Comparison of ENCODE assay signal across 11 cellular contexts in the genomic region with DNA sequence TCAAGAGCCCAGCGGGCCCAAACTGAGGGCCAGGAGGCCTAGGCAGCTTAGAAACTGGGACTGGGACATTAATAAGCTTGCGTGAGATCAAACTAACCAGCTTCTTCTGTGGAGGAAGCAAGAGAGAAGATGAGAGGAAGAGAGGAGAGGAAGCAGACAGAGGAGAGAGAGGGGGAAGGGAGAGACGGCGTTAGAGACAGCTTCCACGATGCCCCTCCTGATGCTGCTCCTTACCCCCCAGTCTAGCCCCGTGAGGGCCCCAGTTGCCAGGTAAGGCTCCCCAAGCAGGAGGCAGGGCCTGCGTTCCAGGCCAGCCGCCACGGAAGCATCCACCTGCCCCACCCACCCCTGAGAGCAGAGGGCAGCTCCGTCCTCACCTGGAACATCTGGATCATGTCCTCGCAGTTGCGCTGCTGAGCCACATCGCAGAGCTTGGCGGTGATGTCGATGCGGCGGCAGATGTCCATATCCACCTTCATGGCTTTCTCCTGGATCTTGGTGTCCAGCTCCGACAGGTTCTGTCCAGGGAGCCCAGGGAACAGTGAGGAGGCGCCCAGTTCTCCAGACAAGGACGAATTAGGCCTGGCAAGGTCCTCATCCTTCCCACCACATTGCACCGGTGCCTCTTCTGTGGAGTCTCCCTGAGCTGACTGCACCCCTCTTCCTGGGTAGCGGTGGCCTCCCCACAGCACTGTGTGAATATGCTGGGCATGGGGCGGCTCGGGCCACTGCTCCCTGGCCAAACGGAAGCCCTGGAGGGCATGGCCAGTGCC. TPM values are rescaled to one million over a fixed set of nuclear protein-coding genes. Genes with fewer than 3 reads are reported as not detected.
A peak's percentile ranks its signal among the peaks of the same experiment; 100 is the strongest.
DNase-seq lines count a peak whose midpoint lies in the region; ATAC-seq and TF ChIP-seq lines count a peak whose summit lies in the region.
"Had no signal": no experiment of that assay in that cellular context is flagged by ENCODE, and none has a peak within 500 bp of the region (broad histone marks: within the 10 kb centered on the region; RNA-seq: fewer than 3 reads in every experiment).

No MANE protein-coding gene starts in this region.

- DNase-seq in SK-N-SH (no peak), left cardiac atrium (peak; percentile 20), NCI-H2081 treated with DMSO at 0.1 percent for 48 hours (lab: John Stamatoyannopoulos, UW) (no peak), DMS 273 (lab: John Stamatoyannopoulos, UW; ENCODE audit: unreplicated experiment) (no peak)
- DNase-seq: 8988T; activated CD4-positive, alpha-beta memory T cell treated with anti-CD3 and anti-CD28 coated beads, Interleukin-2, amount 10 ng/mL, durations not matched to agents 7 days and 5 days; hippocampal formation; NCI-H1694 treated with DMSO at 0.1 percent for 48 hours; RPMI8226 had no signal

- H3K9me3 ChIP-seq in SK-N-SH, result no peaks in the 10 kb centered on the region
- no peaks in the 10 kb centered on the region for H3K9me3 ChIP-seq in thymus (ENCODE audit: control insufficient read depth)

- H3K27ac ChIP-seq in SK-N-SH (ENCODE audit: low read depth in 2 of 2, low read length in 1 of 2), result peak overlapping the region; percentile 18 to 93; a peak in 3 of 4 replicates
- peak overlapping the region; percentile 12 for H3K27ac ChIP-seq in thymus (ENCODE audit: low read depth)

- H3K27me3 ChIP-seq in SK-N-SH (ENCODE audit: insufficient read depth) (no peaks in the 10 kb centered on the region), thymus (ENCODE audit: control insufficient read depth, insufficient read depth) (no peaks in the 10 kb centered on the region)

- ATAC-seq in SK-N-SH treated with all-trans-retinoic acid at 6 μM for 48 hours, result no peak
- no peak for ATAC-seq in left cardiac atrium

- intact Hi-C loops in left cardiac atrium (cut with DNase I), result no loop called here

- POLR2A ChIA-PET in SK-N-SH (lab: Yijun Ruan, JAX), result interaction anchor here (4.3 to 6.1 kb wide), 2 partner anchors 12 to 15 kb away, joined by 21 to 73 read pairs; a partner anchor contains a TSS

- CTCF ChIA-PET in SK-N-SH (lab: Yijun Ruan, JAX), result interaction anchor here (1.1 to 14.7 kb wide), 4 partner anchors 9 to 15 kb away, joined by 3 to 228 read pairs (median 36); a partner anchor contains a TSS

- H3K4me1 ChIP-seq in SK-N-SH (ENCODE audit: control insufficient read depth in 1 of 2, insufficient read depth in 2 of 2, low read depth in 1 of 2, low read length in 1 of 2), result peaks cover 31 to 65% of the 10 kb centered on the region in 2 experiments
- H3K4me1 ChIP-seq in thymus (ENCODE audit: control insufficient read depth, insufficient read depth, low read length), result peaks cover 9% of the 10 kb centered on the region

- peaks cover 88% of the 10 kb centered on the region for H3K79me2 ChIP-seq in SK-N-SH (ENCODE audit: insufficient read depth)

- TF ChIP-seq EP300 in SK-N-SH (IDR thresholded peaks at IDR 0.05; ENCODE audit: borderline replicate concordance in 1 of 2, low read depth in 1 of 2, low read length in 1 of 2), result no peak

- TF ChIP-seq CTCF in SK-N-SH (IDR thresholded peaks at IDR 0.05), result no peak

- H4K20me1 ChIP-seq in SK-N-SH (ENCODE audit: insufficient read depth), result peaks cover 9% of the 10 kb centered on the region; the same call in 1 of the 2 replicates

- no peak for TF ChIP-seq RAD21 in SK-N-SH (IDR thresholded peaks at IDR 0.05; ENCODE audit: low read length)

- H3F3A ChIP-seq in SK-N-SH (replicated peaks; ENCODE audit: insufficient read depth), result peaks cover 57% of the 10 kb centered on the region

- H3K36me3 ChIP-seq in SK-N-SH (replicated peaks in 1 of 2; ENCODE audit: control insufficient read depth in 1 of 2, insufficient read depth in 2 of 2, low read length in 1 of 2) (peaks cover 12 to 26% of the 10 kb centered on the region in 2 experiments), thymus (ENCODE audit: control insufficient read depth, insufficient read depth) (peaks cover 64% of the 10 kb centered on the region)

- H3K4me2 ChIP-seq in SK-N-SH, result peak overlapping the region; percentile 91

- WGBS in SK-N-SH (ENCODE audit: low lambda C conversion rate), result 87% methylated on average over 20 of the region's 25 CpGs
- 97% methylated on average over 25 of the region's 25 CpGs for WGBS in thymus

- H3K4me3 ChIP-seq in SK-N-SH (ENCODE audit: low read depth in 2 of 2, low read length in 1 of 2) (no peak overlapping the region), thymus (ENCODE audit: low read length) (no peak overlapping the region)

- H2AFZ ChIP-seq in SK-N-SH (ENCODE audit: low read depth), result no peak overlapping the region

- H3K9me2 ChIP-seq in SK-N-SH, result no peaks in the 10 kb centered on the region

- H3K9ac ChIP-seq in SK-N-SH, result peak overlapping the region; percentile 59

TF ChIP-seq in SK-N-SH, 30 proteins besides CTCF, POLR2A, EP300 and RAD21 (continues in another document):
- TF ChIP-seq FOXJ3 (CRISPR knock-in tag; IDR thresholded peaks at IDR 0.05), result no peak
- no peak for TF ChIP-seq YY1 (IDR thresholded peaks at IDR 0.05; ENCODE audit: low read depth)
- no peak for TF ChIP-seq FOXM1 (IDR thresholded peaks at IDR 0.05; ENCODE audit: low read depth)
- TF ChIP-seq RCOR1 (IDR thresholded peaks at IDR 0.05; ENCODE audit: low read length), result no peak
- no peak for TF ChIP-seq CHD2 (IDR thresholded peaks at IDR 0.05; ENCODE audit: low read length, partially characterized antibody)
- TF ChIP-seq, protein P1, sequence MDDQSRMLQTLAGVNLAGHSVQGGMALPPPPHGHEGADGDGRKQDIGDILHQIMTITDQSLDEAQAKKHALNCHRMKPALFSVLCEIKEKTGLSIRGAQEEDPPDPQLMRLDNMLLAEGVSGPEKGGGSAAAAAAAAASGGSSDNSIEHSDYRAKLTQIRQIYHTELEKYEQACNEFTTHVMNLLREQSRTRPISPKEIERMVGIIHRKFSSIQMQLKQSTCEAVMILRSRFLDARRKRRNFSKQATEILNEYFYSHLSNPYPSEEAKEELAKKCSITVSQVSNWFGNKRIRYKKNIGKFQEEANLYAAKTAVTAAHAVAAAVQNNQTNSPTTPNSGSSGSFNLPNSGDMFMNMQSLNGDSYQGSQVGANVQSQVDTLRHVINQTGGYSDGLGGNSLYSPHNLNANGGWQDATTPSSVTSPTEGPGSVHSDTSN (IDR thresholded peaks at IDR 0.05), result no peak
- no peak for TF ChIP-seq MEF2A (IDR thresholded peaks at IDR 0.05; ENCODE audit: borderline replicate concordance, low read depth)
- TF ChIP-seq SIN3A (IDR thresholded peaks at IDR 0.05; ENCODE audit: borderline replicate concordance, low read depth, low read length), result no peak
- TF ChIP-seq EZH2phosphoT487 (IDR thresholded peaks at IDR 0.05; ENCODE audit: borderline replicate concordance, low read depth), result no peak
- TF ChIP-seq FOSL2 (IDR thresholded peaks at IDR 0.05; ENCODE audit: borderline replicate concordance, low read depth), result no peak
- TF ChIP-seq GABPA (IDR thresholded peaks at IDR 0.05; ENCODE audit: low read depth), result no peak
- no peak for TF ChIP-seq POLR2AphosphoS5 (IDR thresholded peaks at IDR 0.05; ENCODE audit: low read depth, low read length)

TF ChIP-seq in SK-N-SH treated with all-trans-retinoic acid at 6 μM for 48 hours, 23 proteins besides CTCF, POLR2A, EP300 and RAD21 (continues in another document):
- TF ChIP-seq CSDC2 (CRISPR knock-in tag; IDR thresholded peaks at IDR 0.05) (no peak), GLIS3 (CRISPR knock-in tag; IDR thresholded peaks at IDR 0.05) (no peak), BACH2 (CRISPR knock-in tag; IDR thresholded peaks at IDR 0.05; ENCODE audit: borderline replicate concordance) (no peak), ZFP30 (CRISPR knock-in tag; IDR thresholded peaks at IDR 0.05) (no peak)
- TF ChIP-seq, protein P2, sequence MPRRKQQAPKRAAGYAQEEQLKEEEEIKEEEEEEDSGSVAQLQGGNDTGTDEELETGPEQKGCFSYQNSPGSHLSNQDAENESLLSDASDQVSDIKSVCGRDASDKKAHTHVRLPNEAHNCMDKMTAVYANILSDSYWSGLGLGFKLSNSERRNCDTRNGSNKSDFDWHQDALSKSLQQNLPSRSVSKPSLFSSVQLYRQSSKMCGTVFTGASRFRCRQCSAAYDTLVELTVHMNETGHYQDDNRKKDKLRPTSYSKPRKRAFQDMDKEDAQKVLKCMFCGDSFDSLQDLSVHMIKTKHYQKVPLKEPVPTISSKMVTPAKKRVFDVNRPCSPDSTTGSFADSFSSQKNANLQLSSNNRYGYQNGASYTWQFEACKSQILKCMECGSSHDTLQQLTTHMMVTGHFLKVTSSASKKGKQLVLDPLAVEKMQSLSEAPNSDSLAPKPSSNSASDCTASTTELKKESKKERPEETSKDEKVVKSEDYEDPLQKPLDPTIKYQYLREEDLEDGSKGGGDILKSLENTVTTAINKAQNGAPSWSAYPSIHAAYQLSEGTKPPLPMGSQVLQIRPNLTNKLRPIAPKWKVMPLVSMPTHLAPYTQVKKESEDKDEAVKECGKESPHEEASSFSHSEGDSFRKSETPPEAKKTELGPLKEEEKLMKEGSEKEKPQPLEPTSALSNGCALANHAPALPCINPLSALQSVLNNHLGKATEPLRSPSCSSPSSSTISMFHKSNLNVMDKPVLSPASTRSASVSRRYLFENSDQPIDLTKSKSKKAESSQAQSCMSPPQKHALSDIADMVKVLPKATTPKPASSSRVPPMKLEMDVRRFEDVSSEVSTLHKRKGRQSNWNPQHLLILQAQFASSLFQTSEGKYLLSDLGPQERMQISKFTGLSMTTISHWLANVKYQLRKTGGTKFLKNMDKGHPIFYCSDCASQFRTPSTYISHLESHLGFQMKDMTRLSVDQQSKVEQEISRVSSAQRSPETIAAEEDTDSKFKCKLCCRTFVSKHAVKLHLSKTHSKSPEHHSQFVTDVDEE (CRISPR knock-in tag; IDR thresholded peaks at IDR 0.05), result no peak

RNA-seq across cellular contexts. Expression of a gene that starts 6.3 kb away (rescaled TPM):
- polyA plus RNA-seq in SK-N-SH (2012; rRNA removed) (50.1 and 50.6 TPM in 2 replicates), thymus (52.0 TPM)
- 16.0 and 21.0 TPM in 2 replicates for polyA plus RNA-seq in SK-N-SH (2012; cell fraction: cytosol; rRNA removed)
- polyA plus RNA-seq in SK-N-SH (2012; cell fraction: nucleus; rRNA removed), result 274 and 306 TPM in 2 replicates
- 10 to 100 TPM; 18.1 to 19.5 TPM for total RNA-seq in left cardiac atrium

RNA-seq across cellular contexts. Expression of a gene that starts 15.2 kb away (rescaled TPM):
- polyA plus RNA-seq in SK-N-SH (2012; rRNA removed) (7,875 and 8,077 TPM in 2 replicates), thymus (1,220 TPM)
- polyA plus RNA-seq in SK-N-SH (2012; cell fraction: cytosol; rRNA removed), result 5,050 and 6,344 TPM in 2 replicates
- 5,294 and 6,955 TPM in 2 replicates for polyA plus RNA-seq in SK-N-SH (2012; cell fraction: nucleus; rRNA removed)
- 1,000 to 10,000 TPM; 3,044 to 4,078 TPM for total RNA-seq in left cardiac atrium

RNA-seq across cellular contexts. Expression of a gene that starts 18.5 kb away (rescaled TPM):
- polyA plus RNA-seq in SK-N-SH (2012; rRNA removed), result 64.5 and 76.2 TPM in 2 replicates
- 45.2 and 46.3 TPM in 2 replicates for polyA plus RNA-seq in SK-N-SH (2012; cell fraction: cytosol; rRNA removed)
- polyA plus RNA-seq in SK-N-SH (2012; cell fraction: nucleus; rRNA removed), result 283 and 315 TPM in 2 replicates
- total RNA-seq in left cardiac atrium, result 10 to 100 TPM; 16.0 to 30.5 TPM
- polyA plus RNA-seq in thymus, result 45.5 TPM

RNA-seq across cellular contexts. Expression of a gene that starts 55.7 kb away (rescaled TPM):
- polyA plus RNA-seq in SK-N-SH (2012; rRNA removed) (39.8 and 46.9 TPM in 2 replicates), thymus (18.8 TPM)
- 27.2 and 35.7 TPM in 2 replicates for polyA plus RNA-seq in SK-N-SH (2012; cell fraction: cytosol; rRNA removed)
- 46.2 and 57.3 TPM in 2 replicates for polyA plus RNA-seq in SK-N-SH (2012; cell fraction: nucleus; rRNA removed)
- 10 to 100 TPM; 12.4 to 15.8 TPM for total RNA-seq in left cardiac atrium

RNA-seq across cellular contexts. Expression of a gene that starts 56.5 kb away (rescaled TPM):
- polyA plus RNA-seq in SK-N-SH (2012; rRNA removed) (189 and 195 TPM in 2 replicates), thymus (136 TPM)
- 238 and 299 TPM in 2 replicates for polyA plus RNA-seq in SK-N-SH (2012; cell fraction: cytosol; rRNA removed)
- polyA plus RNA-seq in SK-N-SH (2012; cell fraction: nucleus; rRNA removed), result 53.6 and 63.7 TPM in 2 replicates
- 100 to 1,000 TPM; 202 to 203 TPM for total RNA-seq in left cardiac atrium
